ENCODE assay signal across 8 cellular contexts in genomic region chr7:142797342-142797798, GRCh38. TPM values are rescaled to one million over a fixed set of nuclear protein-coding genes. Genes with fewer than 3 reads are reported as not detected.
DNase-seq lines count a peak whose midpoint lies in the region; ATAC-seq, FAIRE-seq and TF ChIP-seq lines count a peak whose summit lies in the region.

No MANE protein-coding gene starts in this region.

- H3K27me3 Mint-ChIP-seq in activated CD8-positive, alpha-beta T cell treated with anti-CD3 and anti-CD28 coated beads for 36 hours, result no peaks in the 10 kb centered on the region
- H3K27me3 Mint-ChIP-seq in stimulated activated naive CD8-positive, alpha-beta T cell treated with anti-CD3 and anti-CD28 coated beads, Interleukin-15, amount 100 ng/mL, for 72 hours, result no peaks in the 10 kb centered on the region

- H3K27ac ChIP-seq in iPS-18a (ENCODE audit: low read length) (no peak overlapping the region), RWPE1 (no peak overlapping the region)

- no peaks in the 10 kb centered on the region for H3K36me3 ChIP-seq in iPS-18a (ENCODE audit: control insufficient read depth, low read depth, low read length)

- peak overlapping the region; percentile 74 for H3K4me3 ChIP-seq in iPS-18a (ENCODE audit: low read length)

- CTCF ChIA-PET in activated CD8-positive, alpha-beta T cell treated with anti-CD3 and anti-CD28 coated beads for 36 hours (lab: Charles Lee), result interaction anchor here (1.0 to 8.3 kb wide), 7 partner anchors 9 to 263 kb away, joined by 3 to 145 read pairs (median 5); no protein-coding TSS in a partner anchor
- CTCF ChIA-PET in RWPE1 (lab: Yijun Ruan, JAX), result no interaction called here

- TF ChIP-seq POLR2A in GM12891 (IDR thresholded peaks at IDR 0.05; ENCODE audit: low read depth, low read length), result no peak; the same call in 1 of the 2 replicates

- H3K36me3 Mint-ChIP-seq in activated CD8-positive, alpha-beta T cell treated with anti-CD3 and anti-CD28 coated beads for 36 hours (ENCODE audit: low read depth), result peaks cover 87% of the 10 kb centered on the region

- peaks cover 68% of the 10 kb centered on the region for H3K27me3 ChIP-seq in iPS-18a (ENCODE audit: control insufficient read depth, insufficient read depth, low read length)

- H3K27ac Mint-ChIP-seq in activated CD8-positive, alpha-beta T cell treated with anti-CD3 and anti-CD28 coated beads for 36 hours, result peak overlapping the region; percentile 97
- peak overlapping the region; percentile 99 to 100 for H3K27ac Mint-ChIP-seq in stimulated activated naive CD8-positive, alpha-beta T cell treated with anti-CD3 and anti-CD28 coated beads, Interleukin-15, amount 100 ng/mL, for 72 hours

- peak; percentile 35 for FAIRE-seq in GM12891 (lab: Jason Lieb, UNC)

- POLR2A ChIA-PET in activated CD8-positive, alpha-beta T cell treated with anti-CD3 and anti-CD28 coated beads for 36 hours (lab: Charles Lee), result interaction anchor here (0.7 to 25.3 kb wide), 19 partner anchors 5 to 489 kb away, joined by 3 to 1391 read pairs (median 5); no protein-coding TSS in a partner anchor
- POLR2A ChIA-PET in RWPE1 (lab: Yijun Ruan, JAX; ENCODE audit: low non-redundant PET), result no interaction called here

- no peak for TF ChIP-seq CTCF in activated CD8-positive, alpha-beta T cell treated with anti-CD3 and anti-CD28 coated beads for 36 hours (IDR thresholded peaks at IDR 0.05)
- no peak for TF ChIP-seq CTCF in RWPE1 (conservative IDR thresholded peaks at IDR 0.05; ENCODE audit: low read depth)

- no peak for DNase-seq in GM12891 (ENCODE audit: insufficient read length, low spot score)
- peak; percentile 23 for DNase-seq in activated CD8-positive, alpha-beta T cell treated with anti-CD3 and anti-CD28 coated beads for 36 hours
- no peak for DNase-seq in stimulated activated naive CD8-positive, alpha-beta T cell treated with anti-CD3 and anti-CD28 coated beads, Interleukin-15, amount 100 ng/mL, for 72 hours
- no peak for DNase-seq in NCI-H187 (lab: John Stamatoyannopoulos, UW)
- no peak for DNase-seq in RWPE1 (ENCODE audit: low spot score)
- DNase-seq in NCI-H2029 treated with DMSO at 0.1 percent for 48 hours (lab: John Stamatoyannopoulos, UW), result no peak

- H3K9ac ChIP-seq in iPS-18a (ENCODE audit: low read length), result peak overlapping the region; percentile 56

- ATAC-seq in HG02623 (IDR thresholded peaks at IDR 0.05; ENCODE audit: unreplicated experiment), result peak; percentile 28
- ATAC-seq in activated CD8-positive, alpha-beta T cell treated with anti-CD3 and anti-CD28 coated beads for 36 hours, result no peak
- no peak for ATAC-seq in stimulated activated naive CD8-positive, alpha-beta T cell treated with anti-CD3 and anti-CD28 coated beads, Interleukin-15, amount 100 ng/mL, for 72 hours

- H3K4me3 Mint-ChIP-seq in activated CD8-positive, alpha-beta T cell treated with anti-CD3 and anti-CD28 coated beads for 36 hours, result peak overlapping the region; percentile 100
- H3K4me3 Mint-ChIP-seq in stimulated activated naive CD8-positive, alpha-beta T cell treated with anti-CD3 and anti-CD28 coated beads, Interleukin-15, amount 100 ng/mL, for 72 hours, result peak overlapping the region; percentile 94 to 95

- H3K9me3 Mint-ChIP-seq in activated CD8-positive, alpha-beta T cell treated with anti-CD3 and anti-CD28 coated beads for 36 hours, result no peaks in the 10 kb centered on the region
- no peaks in the 10 kb centered on the region for H3K9me3 Mint-ChIP-seq in stimulated activated naive CD8-positive, alpha-beta T cell treated with anti-CD3 and anti-CD28 coated beads, Interleukin-15, amount 100 ng/mL, for 72 hours

- H3K9me3 ChIP-seq in iPS-18a (ENCODE audit: control insufficient read depth, low read depth, low read length), result no peaks in the 10 kb centered on the region

- intact Hi-C loops in activated CD8-positive, alpha-beta T cell treated with anti-CD3 and anti-CD28 coated beads for 36 hours (cut with micrococcal nuclease), result loop anchor here (5.0 kb wide), 1 partner anchor 415 kb away; no protein-coding TSS in a partner anchor

- peaks cover 46% of the 10 kb centered on the region for H3K4me1 ChIP-seq in iPS-18a (ENCODE audit: control insufficient read depth, low read depth, low read length)

- H3K4me1 Mint-ChIP-seq in activated CD8-positive, alpha-beta T cell treated with anti-CD3 and anti-CD28 coated beads for 36 hours (ENCODE audit: low read depth), result peaks cover 55% of the 10 kb centered on the region
- peaks cover 67% of the 10 kb centered on the region for H3K4me1 Mint-ChIP-seq in stimulated activated naive CD8-positive, alpha-beta T cell treated with anti-CD3 and anti-CD28 coated beads, Interleukin-15, amount 100 ng/mL, for 72 hours

TF ChIP-seq in GM12891, 5 proteins besides CTCF, POLR2A, EP300 and RAD21:
- TF ChIP-seq POLR2AphosphoS5 (IDR thresholded peaks at IDR 0.05; ENCODE audit: low read depth, low read length) (no peak), TAF1 (IDR thresholded peaks at IDR 0.05; ENCODE audit: low read depth, low read length) (0 out of 2 replicates have a peak, but pooled peaks have one; percentile 8)

RNA-seq across cellular contexts. Expression of gene PRSS2, which starts 26.6 kb away (rescaled TPM):
- polyA plus RNA-seq in GM12891 (2012; ENCODE audit: low read depth, missing spikeins), result not detected
- total RNA-seq in activated CD8-positive, alpha-beta T cell treated with anti-CD3 and anti-CD28 coated beads for 36 hours, result not detected

RNA-seq across cellular contexts. Expression of gene PRSS1, which starts 48.1 kb away (rescaled TPM):
- polyA plus RNA-seq in GM12891 (2012; ENCODE audit: low read depth, missing spikeins), result not detected
- total RNA-seq in activated CD8-positive, alpha-beta T cell treated with anti-CD3 and anti-CD28 coated beads for 36 hours, result not detected

RNA-seq across cellular contexts. Expression of gene EPHB6, which starts 57.5 kb away (rescaled TPM):
- 0.32 TPM for polyA plus RNA-seq in GM12891 (2012; ENCODE audit: low read depth, missing spikeins)
- 1 to 10 TPM; 3.5 to 5.5 TPM for total RNA-seq in activated CD8-positive, alpha-beta T cell treated with anti-CD3 and anti-CD28 coated beads for 36 hours
